In genomic region chr5:163696270-163696887, GRCh38 we compare ENCODE assay signal across 8 cellular contexts.
DNase-seq lines count a peak whose midpoint lies in the region; ATAC-seq and TF ChIP-seq lines count a peak whose summit lies in the region.

No MANE protein-coding gene starts in this region.

- no peaks in the 10 kb centered on the region for H3K4me1 ChIP-seq in heart right ventricle
- no peaks in the 10 kb centered on the region for H3K4me1 ChIP-seq in psoas muscle

- H3K4me3 ChIP-seq in heart right ventricle, result no peak overlapping the region
- H3K4me3 ChIP-seq in psoas muscle, result no peak overlapping the region

- H3K27me3 Mint-ChIP-seq in activated T-helper 17 cell treated with anti-CD3 and anti-CD28 coated beads, Interleukin-2, amount 50 U/mL, for 72 hours, result peaks cover 3% of the 10 kb centered on the region

- peak in 7 of 9 donors; percentile 34 to 61 (median 48) for TF ChIP-seq CTCF in heart right ventricle (IDR thresholded peaks at IDR 0.05)
- peak; percentile 25 for TF ChIP-seq CTCF in psoas muscle (IDR thresholded peaks at IDR 0.05)

- H3K9me3 ChIP-seq in heart right ventricle (no peaks in the 10 kb centered on the region), psoas muscle (no peaks in the 10 kb centered on the region)

- no peak overlapping the region for H3K27ac Mint-ChIP-seq in activated T-helper 17 cell treated with anti-CD3 and anti-CD28 coated beads, Interleukin-2, amount 50 U/mL, for 72 hours

- no peaks in the 10 kb centered on the region for H3K36me3 ChIP-seq in heart right ventricle
- no peaks in the 10 kb centered on the region for H3K36me3 ChIP-seq in psoas muscle (ENCODE audit: insufficient read depth in 1 of 2, low read depth in 1 of 2)

- WGBS in heart right ventricle, 2 donors, result 20% methylated on average over 10 of the region's 10 CpGs
- 18 to 25% (median 20%) methylated on average over 10 of the region's 10 CpGs for WGBS in psoas muscle, 3 donors

- H3K27me3 ChIP-seq in heart right ventricle, result peaks cover 0 to under 1% (median 0%) of the 10 kb centered on the region in 7 donors
- H3K27me3 ChIP-seq in psoas muscle (ENCODE audit: insufficient read depth in 3 of 3, low read length in 2 of 3), result no peaks in the 10 kb centered on the region

- H3K36me3 Mint-ChIP-seq in activated T-helper 17 cell treated with anti-CD3 and anti-CD28 coated beads, Interleukin-2, amount 50 U/mL, for 72 hours (ENCODE audit: low read depth), result no peaks in the 10 kb centered on the region

- H3K9me3 Mint-ChIP-seq in activated T-helper 17 cell treated with anti-CD3 and anti-CD28 coated beads, Interleukin-2, amount 50 U/mL, for 72 hours, result no peaks in the 10 kb centered on the region

- DNase-seq in CMK (ENCODE audit: low read depth) (peak; percentile 4), NCI-H2196 (lab: John Stamatoyannopoulos, UW; ENCODE audit: unreplicated experiment) (peak; percentile 38), heart right ventricle (peak in 1 of 2 donors; percentile 5), psoas muscle (no peak)
- no peak for DNase-seq in activated CD8-positive, alpha-beta memory T cell treated with anti-CD3 and anti-CD28 coated beads, Interleukin-2, amount 50 U/mL, for 4 hours

- ATAC-seq in GM19025 (IDR thresholded peaks at IDR 0.05; ENCODE audit: low read depth, unreplicated experiment), result peak; percentile 78
- peak; percentile 89 for ATAC-seq in HG03066 (IDR thresholded peaks at IDR 0.05; ENCODE audit: low read depth, unreplicated experiment)
- ATAC-seq in activated T-helper 17 cell treated with anti-CD3 and anti-CD28 coated beads, Interleukin-2, amount 50 U/mL, for 72 hours (replicated peaks), result peak; percentile 62
- peak in 6 of 8 donors; percentile 49 to 68 (median 55) for ATAC-seq in heart right ventricle
- ATAC-seq in psoas muscle, result no peak

- H3K27ac ChIP-seq in heart right ventricle (no peak overlapping the region), psoas muscle (no peak overlapping the region)

- intact Hi-C loops in heart right ventricle (cut with DNase I) (loop anchor here in 5 of 10 donors (5.0 to 10.0 kb wide), 2 partner anchors 806 to 808 kb away; no protein-coding TSS in a partner anchor), psoas muscle (cut with DNase I) (no loop called here)

- H3K4me1 Mint-ChIP-seq in activated T-helper 17 cell treated with anti-CD3 and anti-CD28 coated beads, Interleukin-2, amount 50 U/mL, for 72 hours, result no peaks in the 10 kb centered on the region

- no peak overlapping the region for H3K4me3 Mint-ChIP-seq in activated T-helper 17 cell treated with anti-CD3 and anti-CD28 coated beads, Interleukin-2, amount 50 U/mL, for 72 hours

Comparison
In these comparisons a context has a peak if more than half of its experiments do, and no peak if none do; other contexts are left out.
1. DNase-seq: peak in CMK (single experiment) and NCI-H2196 (single experiment); none in psoas muscle (0 of 2) and activated CD8-positive, alpha-beta memory T cell treated with anti-CD3 and anti-CD28 coated beads, Interleukin-2, amount 50 U/mL, for 4 hours (single experiment).
2. ATAC-seq: peak in GM19025 (single experiment), HG03066 (single experiment), activated T-helper 17 cell treated with anti-CD3 and anti-CD28 coated beads, Interleukin-2, amount 50 U/mL, for 72 hours (single experiment) and heart right ventricle (6 of 8); none in psoas muscle (0 of 4).